1 cellular context compared by ENCODE assay signal in the genomic region with DNA sequence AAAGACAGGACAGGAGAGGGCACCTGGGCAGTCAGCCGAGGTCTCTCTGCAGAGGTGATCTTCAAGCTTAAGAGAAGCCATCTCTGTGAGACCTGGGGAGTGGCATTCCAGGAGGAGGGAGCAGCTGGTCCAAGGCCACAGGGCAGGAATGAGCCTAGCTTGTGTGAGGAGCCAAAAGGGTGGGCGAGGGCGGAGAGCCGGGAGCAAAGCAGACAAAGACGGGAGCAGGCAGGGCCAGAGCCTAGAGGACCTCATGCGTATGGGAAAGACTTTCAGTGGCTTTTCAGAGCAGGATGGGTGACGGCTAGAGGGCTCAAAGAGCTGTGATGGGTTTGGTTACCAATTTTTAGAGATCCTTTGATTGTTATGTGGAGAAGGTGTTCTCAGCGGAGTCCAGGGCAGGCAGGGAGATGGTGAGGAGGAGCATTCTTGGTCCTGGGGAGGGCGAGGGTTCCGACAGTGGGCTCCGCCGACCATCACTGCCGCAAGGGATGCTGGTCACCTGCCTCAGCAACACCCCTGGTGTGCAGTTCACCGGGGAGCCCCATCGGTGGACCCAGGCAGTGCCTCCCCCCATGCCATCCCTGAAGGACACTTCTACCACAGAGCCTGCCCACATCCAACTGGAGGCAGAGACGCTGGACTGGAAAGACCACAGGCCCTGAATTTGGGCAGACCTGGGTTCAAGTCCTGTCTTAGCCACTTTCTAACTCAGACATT.
TF ChIP-seq lines count a peak whose summit lies in the region.

No MANE protein-coding gene starts in this region.

TF ChIP-seq in HepG2, 621 proteins besides CTCF, POLR2A, EP300 and RAD21 (continues in another document):
- TF ChIP-seq SAP130 (CRISPR knock-in tag; IDR thresholded peaks at IDR 0.05; ENCODE audit: low read depth) (no peak), TAF15 (IDR thresholded peaks at IDR 0.05; ENCODE audit: low read depth, low read length, poor library complexity, severe bottlenecking) (no peak), MAFF (IDR thresholded peaks at IDR 0.05; ENCODE audit: low read depth, low read length) (no peak), GATAD2A (CRISPR knock-in tag; IDR thresholded peaks at IDR 0.05) (peak; percentile 27; the same call in 1 of the 2 replicates), ZNF780A (CRISPR knock-in tag; IDR thresholded peaks at IDR 0.05) (no peak), ZNF484 (CRISPR knock-in tag; IDR thresholded peaks at IDR 0.05; ENCODE audit: borderline replicate concordance, low read depth) (no peak), MTF1 (CRISPR knock-in tag; IDR thresholded peaks at IDR 0.05) (no peak), IKZF1 (IDR thresholded peaks at IDR 0.05) (no peak), ZNF224 (CRISPR knock-in tag; IDR thresholded peaks at IDR 0.05) (no peak), RXRA (CRISPR knock-in tag; IDR thresholded peaks at IDR 0.05) (no peak), HNRNPL (IDR thresholded peaks at IDR 0.05; ENCODE audit: low read depth, low read length) (0 out of 2 replicates have a peak, but pooled peaks have one; percentile 28), EED (CRISPR knock-in tag; IDR thresholded peaks at IDR 0.05) (0 out of 2 replicates have a peak, but pooled peaks have one; percentile 67), ZNF678 (CRISPR knock-in tag; IDR thresholded peaks at IDR 0.05) (0 out of 2 replicates have a peak, but pooled peaks have one; percentile 16), MED13 (CRISPR knock-in tag; IDR thresholded peaks at IDR 0.05) (no peak), RXRB (CRISPR knock-in tag; IDR thresholded peaks at IDR 0.05; ENCODE audit: borderline replicate concordance) (0 out of 2 replicates have a peak, but pooled peaks have one; percentile 12), JDP2 (CRISPR knock-in tag; IDR thresholded peaks at IDR 0.05; ENCODE audit: borderline replicate concordance) (no peak), IRF2 (CRISPR knock-in tag; IDR thresholded peaks at IDR 0.05) (no peak), HOXA3 (CRISPR knock-in tag; IDR thresholded peaks at IDR 0.05) (0 out of 2 replicates have a peak, but pooled peaks have one; percentile 16), ZFX (CRISPR knock-in tag; IDR thresholded peaks at IDR 0.05; ENCODE audit: low read depth) (peak; percentile 23; the same call in 1 of the 2 replicates), ZMYM4 (CRISPR knock-in tag; IDR thresholded peaks at IDR 0.05) (peak; percentile 39; the same call in 1 of the 2 replicates), NR3C1 (CRISPR knock-in tag; IDR thresholded peaks at IDR 0.05) (no peak), ZNF441 (CRISPR knock-in tag; IDR thresholded peaks at IDR 0.05; ENCODE audit: borderline replicate concordance) (no peak), ZNF614 (CRISPR knock-in tag; IDR thresholded peaks at IDR 0.05; ENCODE audit: borderline replicate concordance) (no peak)
- TF ChIP-seq, protein P1, sequence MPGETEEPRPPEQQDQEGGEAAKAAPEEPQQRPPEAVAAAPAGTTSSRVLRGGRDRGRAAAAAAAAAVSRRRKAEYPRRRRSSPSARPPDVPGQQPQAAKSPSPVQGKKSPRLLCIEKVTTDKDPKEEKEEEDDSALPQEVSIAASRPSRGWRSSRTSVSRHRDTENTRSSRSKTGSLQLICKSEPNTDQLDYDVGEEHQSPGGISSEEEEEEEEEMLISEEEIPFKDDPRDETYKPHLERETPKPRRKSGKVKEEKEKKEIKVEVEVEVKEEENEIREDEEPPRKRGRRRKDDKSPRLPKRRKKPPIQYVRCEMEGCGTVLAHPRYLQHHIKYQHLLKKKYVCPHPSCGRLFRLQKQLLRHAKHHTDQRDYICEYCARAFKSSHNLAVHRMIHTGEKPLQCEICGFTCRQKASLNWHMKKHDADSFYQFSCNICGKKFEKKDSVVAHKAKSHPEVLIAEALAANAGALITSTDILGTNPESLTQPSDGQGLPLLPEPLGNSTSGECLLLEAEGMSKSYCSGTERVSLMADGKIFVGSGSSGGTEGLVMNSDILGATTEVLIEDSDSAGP (CRISPR knock-in tag; IDR thresholded peaks at IDR 0.05; ENCODE audit: borderline replicate concordance): 0 out of 2 replicates have a peak, but pooled peaks have one; percentile 37
- TF ChIP-seq, protein P2, sequence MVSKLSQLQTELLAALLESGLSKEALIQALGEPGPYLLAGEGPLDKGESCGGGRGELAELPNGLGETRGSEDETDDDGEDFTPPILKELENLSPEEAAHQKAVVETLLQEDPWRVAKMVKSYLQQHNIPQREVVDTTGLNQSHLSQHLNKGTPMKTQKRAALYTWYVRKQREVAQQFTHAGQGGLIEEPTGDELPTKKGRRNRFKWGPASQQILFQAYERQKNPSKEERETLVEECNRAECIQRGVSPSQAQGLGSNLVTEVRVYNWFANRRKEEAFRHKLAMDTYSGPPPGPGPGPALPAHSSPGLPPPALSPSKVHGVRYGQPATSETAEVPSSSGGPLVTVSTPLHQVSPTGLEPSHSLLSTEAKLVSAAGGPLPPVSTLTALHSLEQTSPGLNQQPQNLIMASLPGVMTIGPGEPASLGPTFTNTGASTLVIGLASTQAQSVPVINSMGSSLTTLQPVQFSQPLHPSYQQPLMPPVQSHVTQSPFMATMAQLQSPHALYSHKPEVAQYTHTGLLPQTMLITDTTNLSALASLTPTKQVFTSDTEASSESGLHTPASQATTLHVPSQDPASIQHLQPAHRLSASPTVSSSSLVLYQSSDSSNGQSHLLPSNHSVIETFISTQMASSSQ (IDR thresholded peaks at IDR 0.05; ENCODE audit: low read depth): no peak
- TF ChIP-seq, protein P2 (CRISPR knock-in tag; IDR thresholded peaks at IDR 0.05; ENCODE audit: borderline replicate concordance): no peak
- TF ChIP-seq, protein P3, sequence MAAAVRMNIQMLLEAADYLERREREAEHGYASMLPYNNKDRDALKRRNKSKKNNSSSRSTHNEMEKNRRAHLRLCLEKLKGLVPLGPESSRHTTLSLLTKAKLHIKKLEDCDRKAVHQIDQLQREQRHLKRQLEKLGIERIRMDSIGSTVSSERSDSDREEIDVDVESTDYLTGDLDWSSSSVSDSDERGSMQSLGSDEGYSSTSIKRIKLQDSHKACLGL (CRISPR knock-in tag; IDR thresholded peaks at IDR 0.05): no peak
- TF ChIP-seq, protein P4, sequence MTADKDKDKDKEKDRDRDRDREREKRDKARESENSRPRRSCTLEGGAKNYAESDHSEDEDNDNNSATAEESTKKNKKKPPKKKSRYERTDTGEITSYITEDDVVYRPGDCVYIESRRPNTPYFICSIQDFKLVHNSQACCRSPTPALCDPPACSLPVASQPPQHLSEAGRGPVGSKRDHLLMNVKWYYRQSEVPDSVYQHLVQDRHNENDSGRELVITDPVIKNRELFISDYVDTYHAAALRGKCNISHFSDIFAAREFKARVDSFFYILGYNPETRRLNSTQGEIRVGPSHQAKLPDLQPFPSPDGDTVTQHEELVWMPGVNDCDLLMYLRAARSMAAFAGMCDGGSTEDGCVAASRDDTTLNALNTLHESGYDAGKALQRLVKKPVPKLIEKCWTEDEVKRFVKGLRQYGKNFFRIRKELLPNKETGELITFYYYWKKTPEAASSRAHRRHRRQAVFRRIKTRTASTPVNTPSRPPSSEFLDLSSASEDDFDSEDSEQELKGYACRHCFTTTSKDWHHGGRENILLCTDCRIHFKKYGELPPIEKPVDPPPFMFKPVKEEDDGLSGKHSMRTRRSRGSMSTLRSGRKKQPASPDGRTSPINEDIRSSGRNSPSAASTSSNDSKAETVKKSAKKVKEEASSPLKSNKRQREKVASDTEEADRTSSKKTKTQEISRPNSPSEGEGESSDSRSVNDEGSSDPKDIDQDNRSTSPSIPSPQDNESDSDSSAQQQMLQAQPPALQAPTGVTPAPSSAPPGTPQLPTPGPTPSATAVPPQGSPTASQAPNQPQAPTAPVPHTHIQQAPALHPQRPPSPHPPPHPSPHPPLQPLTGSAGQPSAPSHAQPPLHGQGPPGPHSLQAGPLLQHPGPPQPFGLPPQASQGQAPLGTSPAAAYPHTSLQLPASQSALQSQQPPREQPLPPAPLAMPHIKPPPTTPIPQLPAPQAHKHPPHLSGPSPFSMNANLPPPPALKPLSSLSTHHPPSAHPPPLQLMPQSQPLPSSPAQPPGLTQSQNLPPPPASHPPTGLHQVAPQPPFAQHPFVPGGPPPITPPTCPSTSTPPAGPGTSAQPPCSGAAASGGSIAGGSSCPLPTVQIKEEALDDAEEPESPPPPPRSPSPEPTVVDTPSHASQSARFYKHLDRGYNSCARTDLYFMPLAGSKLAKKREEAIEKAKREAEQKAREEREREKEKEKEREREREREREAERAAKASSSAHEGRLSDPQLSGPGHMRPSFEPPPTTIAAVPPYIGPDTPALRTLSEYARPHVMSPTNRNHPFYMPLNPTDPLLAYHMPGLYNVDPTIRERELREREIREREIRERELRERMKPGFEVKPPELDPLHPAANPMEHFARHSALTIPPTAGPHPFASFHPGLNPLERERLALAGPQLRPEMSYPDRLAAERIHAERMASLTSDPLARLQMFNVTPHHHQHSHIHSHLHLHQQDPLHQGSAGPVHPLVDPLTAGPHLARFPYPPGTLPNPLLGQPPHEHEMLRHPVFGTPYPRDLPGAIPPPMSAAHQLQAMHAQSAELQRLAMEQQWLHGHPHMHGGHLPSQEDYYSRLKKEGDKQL (CRISPR knock-in tag; IDR thresholded peaks at IDR 0.05; ENCODE audit: low read depth): no peak
- TF ChIP-seq, protein P5, sequence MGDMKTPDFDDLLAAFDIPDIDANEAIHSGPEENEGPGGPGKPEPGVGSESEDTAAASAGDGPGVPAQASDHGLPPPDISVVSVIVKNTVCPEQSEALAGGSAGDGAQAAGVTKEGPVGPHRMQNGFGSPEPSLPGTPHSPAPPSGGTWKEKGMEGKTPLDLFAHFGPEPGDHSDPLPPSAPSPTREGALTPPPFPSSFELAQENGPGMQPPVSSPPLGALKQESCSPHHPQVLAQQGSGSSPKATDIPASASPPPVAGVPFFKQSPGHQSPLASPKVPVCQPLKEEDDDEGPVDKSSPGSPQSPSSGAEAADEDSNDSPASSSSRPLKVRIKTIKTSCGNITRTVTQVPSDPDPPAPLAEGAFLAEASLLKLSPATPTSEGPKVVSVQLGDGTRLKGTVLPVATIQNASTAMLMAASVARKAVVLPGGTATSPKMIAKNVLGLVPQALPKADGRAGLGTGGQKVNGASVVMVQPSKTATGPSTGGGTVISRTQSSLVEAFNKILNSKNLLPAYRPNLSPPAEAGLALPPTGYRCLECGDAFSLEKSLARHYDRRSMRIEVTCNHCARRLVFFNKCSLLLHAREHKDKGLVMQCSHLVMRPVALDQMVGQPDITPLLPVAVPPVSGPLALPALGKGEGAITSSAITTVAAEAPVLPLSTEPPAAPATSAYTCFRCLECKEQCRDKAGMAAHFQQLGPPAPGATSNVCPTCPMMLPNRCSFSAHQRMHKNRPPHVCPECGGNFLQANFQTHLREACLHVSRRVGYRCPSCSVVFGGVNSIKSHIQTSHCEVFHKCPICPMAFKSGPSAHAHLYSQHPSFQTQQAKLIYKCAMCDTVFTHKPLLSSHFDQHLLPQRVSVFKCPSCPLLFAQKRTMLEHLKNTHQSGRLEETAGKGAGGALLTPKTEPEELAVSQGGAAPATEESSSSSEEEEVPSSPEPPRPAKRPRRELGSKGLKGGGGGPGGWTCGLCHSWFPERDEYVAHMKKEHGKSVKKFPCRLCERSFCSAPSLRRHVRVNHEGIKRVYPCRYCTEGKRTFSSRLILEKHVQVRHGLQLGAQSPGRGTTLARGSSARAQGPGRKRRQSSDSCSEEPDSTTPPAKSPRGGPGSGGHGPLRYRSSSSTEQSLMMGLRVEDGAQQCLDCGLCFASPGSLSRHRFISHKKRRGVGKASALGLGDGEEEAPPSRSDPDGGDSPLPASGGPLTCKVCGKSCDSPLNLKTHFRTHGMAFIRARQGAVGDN (CRISPR knock-in tag; IDR thresholded peaks at IDR 0.05): peak; percentile 82
- TF ChIP-seq, protein P6, sequence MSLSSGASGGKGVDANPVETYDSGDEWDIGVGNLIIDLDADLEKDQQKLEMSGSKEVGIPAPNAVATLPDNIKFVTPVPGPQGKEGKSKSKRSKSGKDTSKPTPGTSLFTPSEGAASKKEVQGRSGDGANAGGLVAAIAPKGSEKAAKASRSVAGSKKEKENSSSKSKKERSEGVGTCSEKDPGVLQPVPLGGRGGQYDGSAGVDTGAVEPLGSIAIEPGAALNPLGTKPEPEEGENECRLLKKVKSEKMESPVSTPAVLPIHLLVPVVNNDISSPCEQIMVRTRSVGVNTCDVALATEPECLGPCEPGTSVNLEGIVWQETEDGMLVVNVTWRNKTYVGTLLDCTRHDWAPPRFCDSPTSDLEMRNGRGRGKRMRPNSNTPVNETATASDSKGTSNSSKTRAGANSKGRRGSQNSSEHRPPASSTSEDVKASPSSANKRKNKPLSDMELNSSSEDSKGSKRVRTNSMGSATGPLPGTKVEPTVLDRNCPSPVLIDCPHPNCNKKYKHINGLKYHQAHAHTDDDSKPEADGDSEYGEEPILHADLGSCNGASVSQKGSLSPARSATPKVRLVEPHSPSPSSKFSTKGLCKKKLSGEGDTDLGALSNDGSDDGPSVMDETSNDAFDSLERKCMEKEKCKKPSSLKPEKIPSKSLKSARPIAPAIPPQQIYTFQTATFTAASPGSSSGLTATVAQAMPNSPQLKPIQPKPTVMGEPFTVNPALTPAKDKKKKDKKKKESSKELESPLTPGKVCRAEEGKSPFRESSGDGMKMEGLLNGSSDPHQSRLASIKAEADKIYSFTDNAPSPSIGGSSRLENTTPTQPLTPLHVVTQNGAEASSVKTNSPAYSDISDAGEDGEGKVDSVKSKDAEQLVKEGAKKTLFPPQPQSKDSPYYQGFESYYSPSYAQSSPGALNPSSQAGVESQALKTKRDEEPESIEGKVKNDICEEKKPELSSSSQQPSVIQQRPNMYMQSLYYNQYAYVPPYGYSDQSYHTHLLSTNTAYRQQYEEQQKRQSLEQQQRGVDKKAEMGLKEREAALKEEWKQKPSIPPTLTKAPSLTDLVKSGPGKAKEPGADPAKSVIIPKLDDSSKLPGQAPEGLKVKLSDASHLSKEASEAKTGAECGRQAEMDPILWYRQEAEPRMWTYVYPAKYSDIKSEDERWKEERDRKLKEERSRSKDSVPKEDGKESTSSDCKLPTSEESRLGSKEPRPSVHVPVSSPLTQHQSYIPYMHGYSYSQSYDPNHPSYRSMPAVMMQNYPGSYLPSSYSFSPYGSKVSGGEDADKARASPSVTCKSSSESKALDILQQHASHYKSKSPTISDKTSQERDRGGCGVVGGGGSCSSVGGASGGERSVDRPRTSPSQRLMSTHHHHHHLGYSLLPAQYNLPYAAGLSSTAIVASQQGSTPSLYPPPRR (CRISPR knock-in tag; IDR thresholded peaks at IDR 0.05; ENCODE audit: borderline replicate concordance): 0 out of 2 replicates have a peak, but pooled peaks have one; percentile 18
